ENCODE assay signal across 1 cellular context in the genomic region with DNA sequence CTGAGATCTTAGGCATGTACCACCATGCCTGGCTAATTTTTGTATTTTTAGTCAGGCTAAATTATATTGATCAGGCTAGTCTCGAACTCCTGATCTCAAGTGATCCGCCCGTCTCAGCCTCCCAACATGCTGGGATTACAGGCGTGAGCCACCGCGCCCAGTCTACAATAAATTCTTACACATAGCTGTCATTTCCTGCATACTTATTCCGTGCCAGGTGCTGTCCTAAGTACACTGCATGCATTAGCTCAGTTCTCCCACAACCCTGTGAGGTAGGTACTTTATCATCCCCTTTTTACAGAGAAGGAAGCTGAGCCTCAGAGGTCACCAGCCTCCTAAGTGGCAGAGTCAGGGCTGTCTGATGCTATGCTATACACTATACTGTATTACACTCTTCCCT.
A peak's percentile ranks its signal among the peaks of the same experiment; 100 is the strongest.
TF ChIP-seq lines count a peak whose summit lies in the region.

No MANE protein-coding gene starts in this region.

TF ChIP-seq in HCT116, 20 proteins besides CTCF, POLR2A, EP300 and RAD21:
- TF ChIP-seq ELF1 (IDR thresholded peaks at IDR 0.05; ENCODE audit: borderline replicate concordance, low read depth) (no peak), FOSL1 (IDR thresholded peaks at IDR 0.05; ENCODE audit: low read depth) (0 out of 2 replicates have a peak, but pooled peaks have one; percentile 10)
TF ChIP-seq in HCT116: peak in this region for 1.
